ENCODE assay signal across 10 cellular contexts in the genomic region with DNA sequence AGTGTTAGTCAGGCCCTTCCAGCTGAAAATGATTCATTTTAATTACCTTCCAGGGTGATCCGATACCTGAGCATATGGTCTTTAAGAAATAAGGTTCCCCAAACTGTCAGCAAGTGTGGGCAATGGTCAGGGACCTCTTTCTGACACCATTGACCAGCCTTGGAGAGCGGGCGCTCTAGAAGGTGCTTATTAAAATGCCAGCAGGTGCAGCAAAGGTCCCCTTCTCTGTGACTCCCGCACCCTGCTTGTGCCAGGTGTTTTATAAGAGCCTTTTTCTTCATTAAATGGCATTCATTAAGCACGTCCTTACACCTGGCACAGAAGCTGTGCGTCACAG.
DNase-seq lines count a peak whose midpoint lies in the region; ATAC-seq and TF ChIP-seq lines count a peak whose summit lies in the region.
"Had no signal": no experiment of that assay in that cellular context is flagged by ENCODE, and none has a peak within 500 bp of the region (broad histone marks: within the 10 kb centered on the region; RNA-seq: fewer than 3 reads in every experiment).

No MANE protein-coding gene starts in this region.

- TF ChIP-seq CTCF in CD14-positive monocyte (IDR thresholded peaks at IDR 0.05) (no peak), foreskin keratinocyte (conservative IDR thresholded peaks at IDR 0.05) (no peak)

- H3K27me3 ChIP-seq in foreskin keratinocyte: no peaks in the 10 kb centered on the region
- no peaks in the 10 kb centered on the region for H3K27me3 ChIP-seq in H7 (ENCODE audit: control insufficient read depth, insufficient read depth, low read length)

- H3K27me3 Mint-ChIP-seq in CD14-positive monocyte (ENCODE audit: low read depth in 3 of 3): peaks cover 1 to 4% (median 3%) of the 10 kb centered on the region in 3 donors
- H3K27me3 Mint-ChIP-seq in activated naive CD8-positive, alpha-beta T cell: no peaks in the 10 kb centered on the region

- intact Hi-C loops in CD14-positive monocyte (cut with micrococcal nuclease): loop anchor here (2.0 to 5.0 kb wide), 3 partner anchors 59 to 85 kb away; no protein-coding TSS in a partner anchor

- H3K36me3 Mint-ChIP-seq in CD14-positive monocyte: peaks cover 25 to 50% of the 10 kb centered on the region in 2 donors
- H3K36me3 Mint-ChIP-seq in activated naive CD8-positive, alpha-beta T cell: no peaks in the 10 kb centered on the region

- ATAC-seq in GM18909 (IDR thresholded peaks at IDR 0.05; ENCODE audit: poor library complexity, unreplicated experiment) (peak; percentile 25), foreskin keratinocyte (no peak)

- no peaks in the 10 kb centered on the region for H3K36me3 ChIP-seq in H7 (replicated peaks; ENCODE audit: control insufficient read depth, insufficient read depth, low read length)

- no peak overlapping the region for H3K4me3 ChIP-seq in H7 (ENCODE audit: insufficient read depth, low read depth, low read length)

- peak overlapping the region in 1 of 2 donors; percentile 4 for H3K4me3 Mint-ChIP-seq in CD14-positive monocyte
- H3K4me3 Mint-ChIP-seq in activated naive CD8-positive, alpha-beta T cell: peak overlapping the region; percentile 77

- DNase-seq in CD14-positive monocyte (ENCODE audit: low spot score) (no peak), NCI-H1105 treated with DMSO at 0.1 percent for 48 hours (lab: John Stamatoyannopoulos, UW) (peak; percentile 92), foreskin keratinocyte (no peak), NCI-H128 (lab: John Stamatoyannopoulos, UW; ENCODE audit: unreplicated experiment) (no peak), NCI-H446 treated with DMSO at 0.1 percent for 48 hours (lab: John Stamatoyannopoulos, UW) (no peak), H7 (no peak)
- DNase-seq: DMS 273 treated with DMSO at 0.1 percent for 48 hours; stimulated activated CD8-positive, alpha-beta memory T cell treated with anti-CD3 and anti-CD28 coated beads, Interleukin-4, amount 100 ng/mL, for 48 hours had no signal

- peak overlapping the region in 4 of 7 donors; percentile 19 to 42 (median 24) for H3K27ac Mint-ChIP-seq in CD14-positive monocyte
- H3K27ac Mint-ChIP-seq in activated naive CD8-positive, alpha-beta T cell: peak overlapping the region; percentile 82

- no peaks in the 10 kb centered on the region for H3K4me1 ChIP-seq in foreskin keratinocyte

- no peak overlapping the region for H3K27ac ChIP-seq in foreskin keratinocyte

- peaks cover 36% of the 10 kb centered on the region for H3K4me1 Mint-ChIP-seq in CD14-positive monocyte
- peaks cover 46% of the 10 kb centered on the region for H3K4me1 Mint-ChIP-seq in activated naive CD8-positive, alpha-beta T cell (ENCODE audit: low read depth)

- H3K9me3 Mint-ChIP-seq in CD14-positive monocyte: no peaks in the 10 kb centered on the region
- no peaks in the 10 kb centered on the region for H3K9me3 Mint-ChIP-seq in activated naive CD8-positive, alpha-beta T cell (ENCODE audit: low read depth)
